Comparison of ENCODE assay signal across 17 cellular contexts in the genomic region with DNA sequence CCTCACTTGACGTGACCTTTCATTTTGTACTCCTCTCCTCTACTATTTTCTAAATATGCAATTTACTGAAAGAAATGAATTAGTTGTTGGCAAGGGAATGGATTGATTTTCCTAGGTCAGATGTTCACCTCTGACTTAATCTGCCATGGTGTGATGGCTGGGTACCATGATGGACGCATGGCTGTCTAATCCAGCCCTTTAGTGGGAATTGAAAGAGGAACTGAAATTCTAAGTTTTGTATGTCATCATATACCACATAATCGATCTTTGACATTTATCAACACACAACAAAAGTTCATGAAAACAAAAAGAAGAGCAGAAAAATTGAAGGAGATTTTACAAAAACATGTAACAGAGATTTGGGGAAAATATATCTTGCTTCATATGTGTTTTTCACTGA.
DNase-seq lines count a peak whose midpoint lies in the region; ATAC-seq and TF ChIP-seq lines count a peak whose summit lies in the region.
"Had no signal": no experiment of that assay in that cellular context is flagged by ENCODE, and none has a peak within 500 bp of the region (broad histone marks: within the 10 kb centered on the region; RNA-seq: fewer than 3 reads in every experiment).

No MANE protein-coding gene starts in this region.

- H2AK5ac ChIP-seq in IMR-90 (ENCODE audit: low read depth, low read length) = peak overlapping the region; percentile 87
- H2AK5ac ChIP-seq in mesendoderm (ENCODE audit: low read length) = no peak overlapping the region

- H3K56ac ChIP-seq in IMR-90 (ENCODE audit: extremely low read depth, insufficient read depth, low read length) (no peak overlapping the region), mesendoderm (ENCODE audit: low read length) (no peak overlapping the region)

- in situ Hi-C loops in IMR-90 (cut with MboI; ENCODE audit: low sequenced_read_pairs) = no loop called here

- ATAC-seq in IMR-90 (ENCODE audit: low read depth) (no peak), GM21717 (IDR thresholded peaks at IDR 0.05; ENCODE audit: unreplicated experiment) (no peak)

- BruUV-seq in IMR-90 (replicated peaks; lab: Mats Ljungman, UMichigan) = no TSS peak

- 0 out of 4 replicates have a peak overlapping the region, but pooled peaks of 1 of the 2 experiments have one; percentile 46 for H4K8ac ChIP-seq in IMR-90 (ENCODE audit: low read depth in 2 of 2, low read length in 2 of 2)
- H4K8ac ChIP-seq in mesendoderm (ENCODE audit: low read depth, low read length) = no peak overlapping the region

- H2BK15ac ChIP-seq in IMR-90 (ENCODE audit: low read depth, low read length) (peak overlapping the region; percentile 68; the same call in 1 of the 3 replicates), mesendoderm (replicated peaks; ENCODE audit: low read depth) (no peak overlapping the region)

- H3K4me1 ChIP-seq in IMR-90 (ENCODE audit: control insufficient read depth, insufficient read depth, low read length) (peaks cover 14% of the 10 kb centered on the region), skeletal muscle satellite cell (ENCODE audit: control insufficient read depth, insufficient read depth, low read length) (peaks cover 52% of the 10 kb centered on the region), mesendoderm (ENCODE audit: control insufficient read depth, low read depth, low read length) (peaks cover 7% of the 10 kb centered on the region)
- H3K4me1 ChIP-seq: Caco-2 had no signal

- DNase-seq in NOMO-1 treated with DMSO at 0.1 percent for 48 hours (lab: John Stamatoyannopoulos, UW; ENCODE audit: unreplicated experiment) (peak; percentile 56), NOMO-1 treated with dmso at 0.1 percent for 144 hours (lab: John Stamatoyannopoulos, UW; ENCODE audit: unreplicated experiment) (no peak), IMR-90 (no peak), SK-N-MC (ENCODE audit: low read depth, low spot score) (no peak), 8988T (no peak), mesendoderm (no peak)
- DNase-seq: Caco-2; CD4-positive, alpha-beta T cell; GDM1; GM23248; KBM-7; NCI-H1092; NCI-H146; NCI-H2081 treated with DMSO at 0.1 percent for 48 hours had no signal

- H3K4me3 ChIP-seq in IMR-90 (ENCODE audit: insufficient read depth, low read depth, low read length) (no peak overlapping the region), SK-N-MC (no peak overlapping the region), skeletal muscle satellite cell (ENCODE audit: low read length) (no peak overlapping the region), mesendoderm (ENCODE audit: low read length) (no peak overlapping the region)
- H3K4me3 ChIP-seq: GM23248 had no signal

- H3K9ac ChIP-seq in IMR-90 (ENCODE audit: low read depth, low read length) (no peak overlapping the region), SK-N-MC (ENCODE audit: insufficient read length) (no peak overlapping the region), skeletal muscle satellite cell (ENCODE audit: low read depth, low read length) (peak overlapping the region; percentile 60), mesendoderm (ENCODE audit: low read length) (no peak overlapping the region)

- POLR2A ChIA-PET in IMR-90 (lab: Charles Lee; ENCODE audit: unreplicated experiment) = no interaction called here

- H3K27ac ChIP-seq in IMR-90 (ENCODE audit: insufficient read depth, low read length) = no peak overlapping the region
- peak overlapping the region; percentile 74; the same call in 1 of the 2 replicates for H3K27ac ChIP-seq in SK-N-MC
- H3K27ac ChIP-seq in mesendoderm (ENCODE audit: low read depth, low read length) = no peak overlapping the region
- H3K27ac ChIP-seq: GM23248, RWPE1 had no signal

- H2BK120ac ChIP-seq in IMR-90 (ENCODE audit: low read depth, low read length) = peak overlapping the region; percentile 62; the same call in 1 of the 2 replicates
- no peak overlapping the region for H2BK120ac ChIP-seq in mesendoderm (ENCODE audit: low read depth, low read length)

- CTCF ChIA-PET in IMR-90 (lab: Yijun Ruan, JAX) = no interaction called here

- H3K14ac ChIP-seq in IMR-90 (replicated peaks; ENCODE audit: low read depth, low read length) = peak overlapping the region; percentile 46; the same call in 1 of the 2 replicates

- H2BK5ac ChIP-seq in IMR-90 (ENCODE audit: low read depth, low read length, poor library complexity, severe bottlenecking) = no peak overlapping the region
- no peak overlapping the region for H2BK5ac ChIP-seq in mesendoderm (ENCODE audit: low read length)

- intact Hi-C loops in IMR-90 (cut with micrococcal nuclease) = no loop called here

- H3K23ac ChIP-seq in IMR-90 (ENCODE audit: low read depth, low read length) = no peak overlapping the region
- H3K23ac ChIP-seq in mesendoderm (ENCODE audit: low read length) = no peak overlapping the region

- no peak overlapping the region for H3K4me2 ChIP-seq in IMR-90 (ENCODE audit: low read depth, low read length)
- H3K4me2 ChIP-seq in skeletal muscle satellite cell (ENCODE audit: low read length) = no peak overlapping the region
- H3K4me2 ChIP-seq in mesendoderm (ENCODE audit: low read length) = no peak overlapping the region

- H4K5ac ChIP-seq in IMR-90 (ENCODE audit: low read depth, low read length) (no peak overlapping the region), mesendoderm (ENCODE audit: low read length) (no peak overlapping the region)

- TF ChIP-seq CTCF in IMR-90 (conservative IDR thresholded peaks at IDR 0.05; ENCODE audit: low read depth, low read length) = no peak

- dilution Hi-C loops in IMR-90 (cut with HindIII; ENCODE audit: low sequenced_read_pairs, unreplicated experiment) = no loop called here

- H2AK9ac ChIP-seq in IMR-90 (replicated peaks; ENCODE audit: low read depth, low read length, poor library complexity) = no peak overlapping the region

- H3K18ac ChIP-seq in IMR-90 (ENCODE audit: low read depth, low read length) (no peak overlapping the region), mesendoderm (ENCODE audit: low read length) (no peak overlapping the region)

- H3K36me3 ChIP-seq in IMR-90 (ENCODE audit: control insufficient read depth, insufficient read depth, low read length) (no peaks in the 10 kb centered on the region), SK-N-MC (ENCODE audit: insufficient read depth, low read length) (no peaks in the 10 kb centered on the region), skeletal muscle satellite cell (ENCODE audit: insufficient read depth, low read length) (no peaks in the 10 kb centered on the region), mesendoderm (ENCODE audit: control insufficient read depth, insufficient read depth, low read length) (no peaks in the 10 kb centered on the region)

- H2AFZ ChIP-seq in IMR-90 (replicated peaks; ENCODE audit: low read length, poor library complexity) = no peak overlapping the region

- TF ChIP-seq RAD21 in IMR-90 (IDR thresholded peaks at IDR 0.05; ENCODE audit: low read length) = no peak

- H2BK20ac ChIP-seq in IMR-90 (ENCODE audit: low read depth, low read length) = peak overlapping the region; percentile 40; the same call in 1 of the 2 replicates

- H4K91ac ChIP-seq in IMR-90 (ENCODE audit: insufficient read depth, low read depth, low read length) = no peak overlapping the region

- H3K4ac ChIP-seq in IMR-90 (ENCODE audit: low read depth, low read length) (peak overlapping the region; percentile 55), mesendoderm (ENCODE audit: low read depth, low read length) (no peak overlapping the region)

- WGBS in IMR-90 (ENCODE audit: extremely low coverage in 2 of 2, insufficient read length in 1 of 2), 2 experiments = no CpG with 5 or more reads among the region's 3 CpGs
- no CpG with 5 or more reads among the region's 3 CpGs for WGBS in mesendoderm (ENCODE audit: extremely low coverage, insufficient coverage, low lambda C conversion rate)

- H3K9me3 ChIP-seq in IMR-90 (ENCODE audit: control insufficient read depth, insufficient read depth, low read length) (no peaks in the 10 kb centered on the region), SK-N-MC (ENCODE audit: low read depth, low read length) (no peaks in the 10 kb centered on the region), skeletal muscle satellite cell (replicated peaks; ENCODE audit: low read length) (no peaks in the 10 kb centered on the region)
- H3K9me3 ChIP-seq: Caco-2 had no signal

- H3K27me3 ChIP-seq in IMR-90 (ENCODE audit: control insufficient read depth, insufficient read depth, low read length) (no peaks in the 10 kb centered on the region), skeletal muscle satellite cell (ENCODE audit: control insufficient read depth, insufficient read depth, low read length) (no peaks in the 10 kb centered on the region), mesendoderm (ENCODE audit: insufficient read depth, low read length, poor library complexity) (no peaks in the 10 kb centered on the region)

- H3K79me1 ChIP-seq in IMR-90 (ENCODE audit: low read depth in 1 of 2, low read length in 2 of 2) = no peaks in the 10 kb centered on the region
- no peaks in the 10 kb centered on the region for H3K79me1 ChIP-seq in mesendoderm (ENCODE audit: low read length)

- H3K9me1 ChIP-seq in IMR-90 (ENCODE audit: insufficient read depth, low read length) = peaks cover 4% of the 10 kb centered on the region

- H3K79me2 ChIP-seq in mesendoderm (ENCODE audit: control insufficient read depth, insufficient read depth, low read length) = no peaks in the 10 kb centered on the region

- no peaks in the 10 kb centered on the region for H4K20me1 ChIP-seq in IMR-90 (ENCODE audit: insufficient read depth, low read length)

- TF ChIP-seq POLR2A in IMR-90 (IDR thresholded peaks at IDR 0.05; ENCODE audit: low read depth, low read length) = no peak

TF ChIP-seq in IMR-90, 13 proteins besides CTCF, POLR2A, EP300 and RAD21 (continues in another document):
- TF ChIP-seq CEBPB (IDR thresholded peaks at IDR 0.05; ENCODE audit: low read depth, low read length) (no peak), SMC3 (IDR thresholded peaks at IDR 0.05; ENCODE audit: low read depth, low read length) (no peak), RFX5 (IDR thresholded peaks at IDR 0.05; ENCODE audit: low read depth, low read length) (no peak), BHLHE40 (IDR thresholded peaks at IDR 0.05; ENCODE audit: low read depth, low read length) (no peak), MAZ (IDR thresholded peaks at IDR 0.05; ENCODE audit: borderline replicate concordance, low read depth, low read length) (no peak), NFE2L2 (IDR thresholded peaks at IDR 0.05; ENCODE audit: low read depth, low read length) (no peak), FOS (IDR thresholded peaks at IDR 0.05; ENCODE audit: low read depth, low read length) (no peak), CHD1 (IDR thresholded peaks at IDR 0.05; ENCODE audit: low read depth, low read length) (no peak), MXI1 (IDR thresholded peaks at IDR 0.05; ENCODE audit: borderline replicate concordance, low read depth, low read length) (no peak)
- TF ChIP-seq, protein P1, sequence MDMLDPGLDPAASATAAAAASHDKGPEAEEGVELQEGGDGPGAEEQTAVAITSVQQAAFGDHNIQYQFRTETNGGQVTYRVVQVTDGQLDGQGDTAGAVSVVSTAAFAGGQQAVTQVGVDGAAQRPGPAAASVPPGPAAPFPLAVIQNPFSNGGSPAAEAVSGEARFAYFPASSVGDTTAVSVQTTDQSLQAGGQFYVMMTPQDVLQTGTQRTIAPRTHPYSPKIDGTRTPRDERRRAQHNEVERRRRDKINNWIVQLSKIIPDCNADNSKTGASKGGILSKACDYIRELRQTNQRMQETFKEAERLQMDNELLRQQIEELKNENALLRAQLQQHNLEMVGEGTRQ (IDR thresholded peaks at IDR 0.05; ENCODE audit: low read depth, low read length) = no peak
